Comparison of ENCODE assay signal across 1 cellular context in the genomic region with DNA sequence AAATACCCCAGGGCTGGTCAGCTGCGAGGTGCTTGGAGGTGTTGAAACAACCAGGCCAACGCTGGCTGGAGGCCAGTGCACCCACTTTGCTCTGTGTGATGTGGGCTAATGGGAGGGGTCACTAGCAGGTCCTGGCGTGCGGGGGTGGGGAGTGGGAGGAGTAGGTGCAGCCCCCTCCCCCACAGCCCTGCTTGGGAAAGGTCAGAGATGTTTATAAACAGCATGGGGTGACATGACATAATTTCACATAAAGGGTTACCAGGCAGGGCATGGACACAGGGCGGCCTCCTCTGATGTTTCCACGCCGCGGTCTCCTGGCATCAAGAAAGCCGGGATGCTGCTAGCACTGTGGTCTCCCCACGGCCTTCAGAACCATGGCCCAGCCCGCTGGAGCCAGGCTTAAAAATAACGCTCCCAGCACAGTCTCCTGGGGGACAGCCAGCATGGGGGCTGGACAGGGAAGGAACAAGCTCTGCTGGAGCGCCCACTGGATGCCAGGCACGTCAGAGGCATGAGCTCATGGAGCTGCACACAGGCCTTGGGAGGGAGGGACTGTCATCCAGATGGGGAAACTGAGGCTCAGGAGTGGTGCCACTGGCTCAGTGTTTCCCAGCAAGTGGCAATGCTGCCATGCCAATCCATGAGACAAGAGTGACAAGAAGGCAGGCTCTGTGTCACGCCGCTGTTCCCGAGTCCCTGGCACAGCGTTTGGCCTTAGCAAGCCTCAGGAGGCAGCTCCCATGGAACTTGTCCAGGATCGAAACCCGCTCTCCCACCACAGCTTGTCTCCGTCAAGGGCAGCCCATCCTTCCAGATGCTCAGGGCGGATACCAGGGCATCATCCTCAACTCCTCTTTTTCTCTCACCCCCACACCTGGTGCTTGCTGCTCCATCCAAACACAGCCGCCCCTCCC.
TF ChIP-seq lines count a peak whose summit lies in the region.

No MANE protein-coding gene starts in this region.

TF ChIP-seq in HepG2, 621 proteins besides CTCF, POLR2A, EP300 and RAD21 (continued from another document and continues in another):
- TF ChIP-seq, protein P1, sequence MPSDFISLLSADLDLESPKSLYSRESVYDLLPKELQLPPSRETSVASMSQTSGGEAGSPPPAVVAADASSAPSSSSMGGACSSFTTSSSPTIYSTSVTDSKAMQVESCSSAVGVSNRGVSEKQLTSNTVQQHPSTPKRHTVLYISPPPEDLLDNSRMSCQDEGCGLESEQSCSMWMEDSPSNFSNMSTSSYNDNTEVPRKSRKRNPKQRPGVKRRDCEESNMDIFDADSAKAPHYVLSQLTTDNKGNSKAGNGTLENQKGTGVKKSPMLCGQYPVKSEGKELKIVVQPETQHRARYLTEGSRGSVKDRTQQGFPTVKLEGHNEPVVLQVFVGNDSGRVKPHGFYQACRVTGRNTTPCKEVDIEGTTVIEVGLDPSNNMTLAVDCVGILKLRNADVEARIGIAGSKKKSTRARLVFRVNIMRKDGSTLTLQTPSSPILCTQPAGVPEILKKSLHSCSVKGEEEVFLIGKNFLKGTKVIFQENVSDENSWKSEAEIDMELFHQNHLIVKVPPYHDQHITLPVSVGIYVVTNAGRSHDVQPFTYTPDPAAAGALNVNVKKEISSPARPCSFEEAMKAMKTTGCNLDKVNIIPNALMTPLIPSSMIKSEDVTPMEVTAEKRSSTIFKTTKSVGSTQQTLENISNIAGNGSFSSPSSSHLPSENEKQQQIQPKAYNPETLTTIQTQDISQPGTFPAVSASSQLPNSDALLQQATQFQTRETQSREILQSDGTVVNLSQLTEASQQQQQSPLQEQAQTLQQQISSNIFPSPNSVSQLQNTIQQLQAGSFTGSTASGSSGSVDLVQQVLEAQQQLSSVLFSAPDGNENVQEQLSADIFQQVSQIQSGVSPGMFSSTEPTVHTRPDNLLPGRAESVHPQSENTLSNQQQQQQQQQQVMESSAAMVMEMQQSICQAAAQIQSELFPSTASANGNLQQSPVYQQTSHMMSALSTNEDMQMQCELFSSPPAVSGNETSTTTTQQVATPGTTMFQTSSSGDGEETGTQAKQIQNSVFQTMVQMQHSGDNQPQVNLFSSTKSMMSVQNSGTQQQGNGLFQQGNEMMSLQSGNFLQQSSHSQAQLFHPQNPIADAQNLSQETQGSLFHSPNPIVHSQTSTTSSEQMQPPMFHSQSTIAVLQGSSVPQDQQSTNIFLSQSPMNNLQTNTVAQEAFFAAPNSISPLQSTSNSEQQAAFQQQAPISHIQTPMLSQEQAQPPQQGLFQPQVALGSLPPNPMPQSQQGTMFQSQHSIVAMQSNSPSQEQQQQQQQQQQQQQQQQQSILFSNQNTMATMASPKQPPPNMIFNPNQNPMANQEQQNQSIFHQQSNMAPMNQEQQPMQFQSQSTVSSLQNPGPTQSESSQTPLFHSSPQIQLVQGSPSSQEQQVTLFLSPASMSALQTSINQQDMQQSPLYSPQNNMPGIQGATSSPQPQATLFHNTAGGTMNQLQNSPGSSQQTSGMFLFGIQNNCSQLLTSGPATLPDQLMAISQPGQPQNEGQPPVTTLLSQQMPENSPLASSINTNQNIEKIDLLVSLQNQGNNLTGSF (CRISPR knock-in tag; IDR thresholded peaks at IDR 0.05): peak; percentile 34; the same call in 1 of the 2 replicates
- TF ChIP-seq ZNF816 (CRISPR knock-in tag; IDR thresholded peaks at IDR 0.05; ENCODE audit: borderline replicate concordance): no peak
- peak; percentile 60 for TF ChIP-seq CBX1 (IDR thresholded peaks at IDR 0.05; ENCODE audit: low read depth)
- TF ChIP-seq HNRNPL (IDR thresholded peaks at IDR 0.05; ENCODE audit: low read depth, low read length): peak; percentile 99
- TF ChIP-seq, protein P2, sequence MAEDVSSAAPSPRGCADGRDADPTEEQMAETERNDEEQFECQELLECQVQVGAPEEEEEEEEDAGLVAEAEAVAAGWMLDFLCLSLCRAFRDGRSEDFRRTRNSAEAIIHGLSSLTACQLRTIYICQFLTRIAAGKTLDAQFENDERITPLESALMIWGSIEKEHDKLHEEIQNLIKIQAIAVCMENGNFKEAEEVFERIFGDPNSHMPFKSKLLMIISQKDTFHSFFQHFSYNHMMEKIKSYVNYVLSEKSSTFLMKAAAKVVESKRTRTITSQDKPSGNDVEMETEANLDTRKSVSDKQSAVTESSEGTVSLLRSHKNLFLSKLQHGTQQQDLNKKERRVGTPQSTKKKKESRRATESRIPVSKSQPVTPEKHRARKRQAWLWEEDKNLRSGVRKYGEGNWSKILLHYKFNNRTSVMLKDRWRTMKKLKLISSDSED (CRISPR knock-in tag; IDR thresholded peaks at IDR 0.05): 0 out of 2 replicates have a peak, but pooled peaks have one; percentile 72
- TF ChIP-seq, protein P3, sequence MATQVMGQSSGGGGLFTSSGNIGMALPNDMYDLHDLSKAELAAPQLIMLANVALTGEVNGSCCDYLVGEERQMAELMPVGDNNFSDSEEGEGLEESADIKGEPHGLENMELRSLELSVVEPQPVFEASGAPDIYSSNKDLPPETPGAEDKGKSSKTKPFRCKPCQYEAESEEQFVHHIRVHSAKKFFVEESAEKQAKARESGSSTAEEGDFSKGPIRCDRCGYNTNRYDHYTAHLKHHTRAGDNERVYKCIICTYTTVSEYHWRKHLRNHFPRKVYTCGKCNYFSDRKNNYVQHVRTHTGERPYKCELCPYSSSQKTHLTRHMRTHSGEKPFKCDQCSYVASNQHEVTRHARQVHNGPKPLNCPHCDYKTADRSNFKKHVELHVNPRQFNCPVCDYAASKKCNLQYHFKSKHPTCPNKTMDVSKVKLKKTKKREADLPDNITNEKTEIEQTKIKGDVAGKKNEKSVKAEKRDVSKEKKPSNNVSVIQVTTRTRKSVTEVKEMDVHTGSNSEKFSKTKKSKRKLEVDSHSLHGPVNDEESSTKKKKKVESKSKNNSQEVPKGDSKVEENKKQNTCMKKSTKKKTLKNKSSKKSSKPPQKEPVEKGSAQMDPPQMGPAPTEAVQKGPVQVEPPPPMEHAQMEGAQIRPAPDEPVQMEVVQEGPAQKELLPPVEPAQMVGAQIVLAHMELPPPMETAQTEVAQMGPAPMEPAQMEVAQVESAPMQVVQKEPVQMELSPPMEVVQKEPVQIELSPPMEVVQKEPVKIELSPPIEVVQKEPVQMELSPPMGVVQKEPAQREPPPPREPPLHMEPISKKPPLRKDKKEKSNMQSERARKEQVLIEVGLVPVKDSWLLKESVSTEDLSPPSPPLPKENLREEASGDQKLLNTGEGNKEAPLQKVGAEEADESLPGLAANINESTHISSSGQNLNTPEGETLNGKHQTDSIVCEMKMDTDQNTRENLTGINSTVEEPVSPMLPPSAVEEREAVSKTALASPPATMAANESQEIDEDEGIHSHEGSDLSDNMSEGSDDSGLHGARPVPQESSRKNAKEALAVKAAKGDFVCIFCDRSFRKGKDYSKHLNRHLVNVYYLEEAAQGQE (IDR thresholded peaks at IDR 0.05; ENCODE audit: borderline replicate concordance in 1 of 2, low read depth in 1 of 2, low read length in 2 of 2): peak in 1 of 2 experiments; percentile 79; a peak in 1 of 4 replicates
- no peak; the same call in none of the 2 replicates for TF ChIP-seq XBP1 (CRISPR knock-in tag; IDR thresholded peaks at IDR 0.05)
- TF ChIP-seq ZFP62 (CRISPR knock-in tag; IDR thresholded peaks at IDR 0.05): no peak
- peak; percentile 97; the same call in 1 of the 2 replicates for TF ChIP-seq ZNF780A (CRISPR knock-in tag; IDR thresholded peaks at IDR 0.05)
- TF ChIP-seq GTF2F1 (IDR thresholded peaks at IDR 0.05; ENCODE audit: low read length): no peak
- peak; percentile 98 for TF ChIP-seq ZMYM3 (CRISPR knock-in tag; IDR thresholded peaks at IDR 0.05)
- no peak; the same call in none of the 2 replicates for TF ChIP-seq ZNF431 (CRISPR knock-in tag; IDR thresholded peaks at IDR 0.05; ENCODE audit: borderline replicate concordance, low read depth)
- 0 out of 2 replicates have a peak, but pooled peaks have one; percentile 27 for TF ChIP-seq FOXA1 (IDR thresholded peaks at IDR 0.05)
- TF ChIP-seq FOXA1 (CRISPR knock-in tag; IDR thresholded peaks at IDR 0.05): peak; percentile 96
- TF ChIP-seq, protein P4, sequence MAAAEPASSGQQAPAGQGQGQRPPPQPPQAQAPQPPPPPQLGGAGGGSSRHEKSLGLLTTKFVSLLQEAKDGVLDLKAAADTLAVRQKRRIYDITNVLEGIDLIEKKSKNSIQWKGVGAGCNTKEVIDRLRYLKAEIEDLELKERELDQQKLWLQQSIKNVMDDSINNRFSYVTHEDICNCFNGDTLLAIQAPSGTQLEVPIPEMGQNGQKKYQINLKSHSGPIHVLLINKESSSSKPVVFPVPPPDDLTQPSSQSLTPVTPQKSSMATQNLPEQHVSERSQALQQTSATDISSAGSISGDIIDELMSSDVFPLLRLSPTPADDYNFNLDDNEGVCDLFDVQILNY (CRISPR knock-in tag; conservative IDR thresholded peaks at IDR 0.05): no peak
- TF ChIP-seq, protein P5, sequence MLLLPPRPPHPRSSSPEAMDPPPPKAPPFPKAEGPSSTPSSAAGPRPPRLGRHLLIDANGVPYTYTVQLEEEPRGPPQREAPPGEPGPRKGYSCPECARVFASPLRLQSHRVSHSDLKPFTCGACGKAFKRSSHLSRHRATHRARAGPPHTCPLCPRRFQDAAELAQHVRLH (CRISPR knock-in tag; IDR thresholded peaks at IDR 0.05; ENCODE audit: borderline replicate concordance, low read depth): peak; percentile 97
- TF ChIP-seq, protein P6, sequence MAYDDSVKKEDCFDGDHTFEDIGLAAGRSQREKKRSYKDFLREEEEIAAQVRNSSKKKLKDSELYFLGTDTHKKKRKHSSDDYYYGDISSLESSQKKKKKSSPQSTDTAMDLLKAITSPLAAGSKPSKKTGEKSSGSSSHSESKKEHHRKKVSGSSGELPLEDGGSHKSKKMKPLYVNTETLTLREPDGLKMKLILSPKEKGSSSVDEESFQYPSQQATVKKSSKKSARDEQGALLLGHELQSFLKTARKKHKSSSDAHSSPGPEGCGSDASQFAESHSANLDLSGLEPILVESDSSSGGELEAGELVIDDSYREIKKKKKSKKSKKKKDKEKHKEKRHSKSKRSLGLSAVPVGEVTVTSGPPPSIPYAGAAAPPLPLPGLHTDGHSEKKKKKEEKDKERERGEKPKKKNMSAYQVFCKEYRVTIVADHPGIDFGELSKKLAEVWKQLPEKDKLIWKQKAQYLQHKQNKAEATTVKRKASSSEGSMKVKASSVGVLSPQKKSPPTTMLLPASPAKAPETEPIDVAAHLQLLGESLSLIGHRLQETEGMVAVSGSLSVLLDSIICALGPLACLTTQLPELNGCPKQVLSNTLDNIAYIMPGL (CRISPR knock-in tag; IDR thresholded peaks at IDR 0.05; ENCODE audit: borderline replicate concordance in 1 of 2, low read depth in 1 of 2): peak; percentile 73 to 87; a peak in 3 of 4 replicates
- TF ChIP-seq, protein P7, sequence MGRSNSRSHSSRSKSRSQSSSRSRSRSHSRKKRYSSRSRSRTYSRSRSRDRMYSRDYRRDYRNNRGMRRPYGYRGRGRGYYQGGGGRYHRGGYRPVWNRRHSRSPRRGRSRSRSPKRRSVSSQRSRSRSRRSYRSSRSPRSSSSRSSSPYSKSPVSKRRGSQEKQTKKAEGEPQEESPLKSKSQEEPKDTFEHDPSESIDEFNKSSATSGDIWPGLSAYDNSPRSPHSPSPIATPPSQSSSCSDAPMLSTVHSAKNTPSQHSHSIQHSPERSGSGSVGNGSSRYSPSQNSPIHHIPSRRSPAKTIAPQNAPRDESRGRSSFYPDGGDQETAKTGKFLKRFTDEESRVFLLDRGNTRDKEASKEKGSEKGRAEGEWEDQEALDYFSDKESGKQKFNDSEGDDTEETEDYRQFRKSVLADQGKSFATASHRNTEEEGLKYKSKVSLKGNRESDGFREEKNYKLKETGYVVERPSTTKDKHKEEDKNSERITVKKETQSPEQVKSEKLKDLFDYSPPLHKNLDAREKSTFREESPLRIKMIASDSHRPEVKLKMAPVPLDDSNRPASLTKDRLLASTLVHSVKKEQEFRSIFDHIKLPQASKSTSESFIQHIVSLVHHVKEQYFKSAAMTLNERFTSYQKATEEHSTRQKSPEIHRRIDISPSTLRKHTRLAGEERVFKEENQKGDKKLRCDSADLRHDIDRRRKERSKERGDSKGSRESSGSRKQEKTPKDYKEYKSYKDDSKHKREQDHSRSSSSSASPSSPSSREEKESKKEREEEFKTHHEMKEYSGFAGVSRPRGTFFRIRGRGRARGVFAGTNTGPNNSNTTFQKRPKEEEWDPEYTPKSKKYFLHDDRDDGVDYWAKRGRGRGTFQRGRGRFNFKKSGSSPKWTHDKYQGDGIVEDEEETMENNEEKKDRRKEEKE (IDR thresholded peaks at IDR 0.05): no peak
- peak; percentile 34; the same call in 1 of the 2 replicates for TF ChIP-seq NFYB (CRISPR knock-in tag; IDR thresholded peaks at IDR 0.05)
- TF ChIP-seq MEIS1 (CRISPR knock-in tag; IDR thresholded peaks at IDR 0.05; ENCODE audit: borderline replicate concordance): peak; percentile 97
- TF ChIP-seq, protein P8, sequence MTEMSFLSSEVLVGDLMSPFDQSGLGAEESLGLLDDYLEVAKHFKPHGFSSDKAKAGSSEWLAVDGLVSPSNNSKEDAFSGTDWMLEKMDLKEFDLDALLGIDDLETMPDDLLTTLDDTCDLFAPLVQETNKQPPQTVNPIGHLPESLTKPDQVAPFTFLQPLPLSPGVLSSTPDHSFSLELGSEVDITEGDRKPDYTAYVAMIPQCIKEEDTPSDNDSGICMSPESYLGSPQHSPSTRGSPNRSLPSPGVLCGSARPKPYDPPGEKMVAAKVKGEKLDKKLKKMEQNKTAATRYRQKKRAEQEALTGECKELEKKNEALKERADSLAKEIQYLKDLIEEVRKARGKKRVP (CRISPR knock-in tag; IDR thresholded peaks at IDR 0.05): peak in 1 of 2 experiments; percentile 90; a peak in 2 of 4 replicates
- 0 out of 2 replicates have a peak, but pooled peaks have one; percentile 63 for TF ChIP-seq NFE2L1 (CRISPR knock-in tag; IDR thresholded peaks at IDR 0.05; ENCODE audit: borderline replicate concordance)
- TF ChIP-seq ISX (CRISPR knock-in tag; conservative IDR thresholded peaks at IDR 0.05): no peak
- 0 out of 2 replicates have a peak, but pooled peaks have one; percentile 10 for TF ChIP-seq MZF1 (CRISPR knock-in tag; IDR thresholded peaks at IDR 0.05; ENCODE audit: borderline replicate concordance)
- TF ChIP-seq ZBTB38 (CRISPR knock-in tag; IDR thresholded peaks at IDR 0.05): peak; percentile 85
- no peak for TF ChIP-seq YY1 (IDR thresholded peaks at IDR 0.05; ENCODE audit: insufficient read depth, insufficient replicate concordance, low read depth, low read length)
- peak; percentile 95; the same call in 1 of the 2 replicates for TF ChIP-seq MYNN (CRISPR knock-in tag; IDR thresholded peaks at IDR 0.05; ENCODE audit: low read depth)
